Comparison of ENCODE assay signal across 16 cellular contexts in genomic region chr19:17114414-17114831, GRCh38. TPM values are rescaled to one million over a fixed set of nuclear protein-coding genes. Genes with fewer than 3 reads are reported as not detected.
DNase-seq lines count a peak whose midpoint lies in the region; ATAC-seq and TF ChIP-seq lines count a peak whose summit lies in the region.
"Had no signal": no experiment of that assay in that cellular context is flagged by ENCODE, and none has a peak within 500 bp of the region (broad histone marks: within the 10 kb centered on the region; RNA-seq: fewer than 3 reads in every experiment).

No MANE protein-coding gene starts in this region.

- no peaks in the 10 kb centered on the region for H3K9me3 Mint-ChIP-seq in natural killer cell
- H3K9me3 Mint-ChIP-seq in natural killer cell treated with Interleukin-12 subunit alpha and Interleukin-12 subunit beta and Interleukin-15 and Interleukin-18, amount 100 ng/mL, for 72 hours: no peaks in the 10 kb centered on the region
- H3K9me3 Mint-ChIP-seq: brain had no signal

- H3K27ac ChIP-seq in duodenal mucosa (ENCODE audit: low read depth, low read length) (peak overlapping the region; percentile 58), lower lobe of right lung (peak overlapping the region; percentile 11)

- H3K4me1 ChIP-seq in duodenal mucosa (ENCODE audit: control insufficient read depth in 1 of 2, insufficient read depth in 2 of 2, low read length in 2 of 2): peaks cover 13 to 33% of the 10 kb centered on the region in 2 donors
- H3K4me1 ChIP-seq in lower lobe of right lung: peaks cover 50% of the 10 kb centered on the region

- H3K27me3 ChIP-seq in duodenal mucosa (ENCODE audit: control insufficient read depth in 1 of 2, insufficient read depth in 2 of 2, low read length in 2 of 2) (no peaks in the 10 kb centered on the region), lower lobe of right lung (ENCODE audit: low read depth) (no peaks in the 10 kb centered on the region)

- H3K4me3 Mint-ChIP-seq in natural killer cell: peak overlapping the region; percentile 28
- H3K4me3 Mint-ChIP-seq in natural killer cell treated with Interleukin-12 subunit alpha and Interleukin-12 subunit beta and Interleukin-15 and Interleukin-18, amount 100 ng/mL, for 72 hours: no peak overlapping the region
- H3K4me3 Mint-ChIP-seq: brain had no signal

- peaks cover 11 to 15% of the 10 kb centered on the region in 2 donors for H3K36me3 ChIP-seq in duodenal mucosa (ENCODE audit: control insufficient read depth in 1 of 2, insufficient read depth in 2 of 2, low read length in 2 of 2)
- H3K36me3 ChIP-seq in lower lobe of right lung: peaks cover 31% of the 10 kb centered on the region

- ATAC-seq in natural killer cell (no peak), lower lobe of right lung (no peak), GM19351 (IDR thresholded peaks at IDR 0.05; ENCODE audit: unreplicated experiment) (no peak)
- ATAC-seq in natural killer cell treated with Interleukin-12 subunit alpha and Interleukin-12 subunit beta and Interleukin-15 and Interleukin-18, amount 100 ng/mL, for 72 hours: no peak
- ATAC-seq: K562, left cardiac atrium, SK-N-SH treated with all-trans-retinoic acid at 6 μM for 48 hours had no signal

- H3K9me3 ChIP-seq in duodenal mucosa (ENCODE audit: control insufficient read depth in 1 of 2, low read length in 2 of 2) (no peaks in the 10 kb centered on the region), lower lobe of right lung (no peaks in the 10 kb centered on the region)

- H3K36me3 Mint-ChIP-seq in natural killer cell: no peaks in the 10 kb centered on the region
- H3K36me3 Mint-ChIP-seq in natural killer cell treated with Interleukin-12 subunit alpha and Interleukin-12 subunit beta and Interleukin-15 and Interleukin-18, amount 100 ng/mL, for 72 hours: peaks cover 6% of the 10 kb centered on the region

- H3K9ac ChIP-seq in duodenal mucosa (ENCODE audit: low read depth in 1 of 2, low read length in 2 of 2): peak overlapping the region in 1 of 2 donors; percentile 42

- peak overlapping the region; percentile 64 to 70 for H3K27ac Mint-ChIP-seq in natural killer cell
- H3K27ac Mint-ChIP-seq in natural killer cell treated with Interleukin-12 subunit alpha and Interleukin-12 subunit beta and Interleukin-15 and Interleukin-18, amount 100 ng/mL, for 72 hours: peak overlapping the region in 1 of 2 donors; percentile 85
- H3K27ac Mint-ChIP-seq: brain had no signal

- TF ChIP-seq CTCF in natural killer cell (IDR thresholded peaks at IDR 0.05): no peak
- TF ChIP-seq CTCF in lower lobe of right lung (IDR thresholded peaks at IDR 0.05): no peak

- no peaks in the 10 kb centered on the region for H3K27me3 Mint-ChIP-seq in natural killer cell (ENCODE audit: low read depth in 2 of 2)
- H3K27me3 Mint-ChIP-seq in natural killer cell treated with Interleukin-12 subunit alpha and Interleukin-12 subunit beta and Interleukin-15 and Interleukin-18, amount 100 ng/mL, for 72 hours: no peaks in the 10 kb centered on the region
- H3K27me3 Mint-ChIP-seq: brain had no signal

- no peak for DNase-seq in natural killer cell
- no peak for DNase-seq in natural killer cell treated with Interleukin-12 subunit alpha and Interleukin-12 subunit beta and Interleukin-15 and Interleukin-18, amount 100 ng/mL, for 72 hours (ENCODE audit: low spot score)
- no peak for DNase-seq in lower lobe of right lung
- no peak for DNase-seq in dermis blood vessel endothelial cell
- DNase-seq in NCI-H1092 treated with DMSO at 0.1 percent for 48 hours (lab: John Stamatoyannopoulos, UW): no peak
- DNase-seq in activated CD8-positive, alpha-beta memory T cell treated with anti-CD3 and anti-CD28 coated beads, Interleukin-2, amount 50 U/mL, for 4 hours: no peak
- DNase-seq: activated gamma-delta T cell; left cardiac atrium; NCI-H1417; NCI-H226; stimulated activated CD4-positive, alpha-beta T cell treated with anti-CD3 and anti-CD28 coated beads, Interleukin-12 subunit alpha, Interleukin-12 subunit beta, amount 100 ng/mL, for 4 hours had no signal

- intact Hi-C loops in natural killer cell (cut with micrococcal nuclease) (no loop called here), lower lobe of right lung (cut with DNase I) (no loop called here)

- peaks cover 66 to 67% of the 10 kb centered on the region in 2 donors for H3K4me1 Mint-ChIP-seq in natural killer cell
- peaks cover 53 to 73% of the 10 kb centered on the region in 2 donors for H3K4me1 Mint-ChIP-seq in natural killer cell treated with Interleukin-12 subunit alpha and Interleukin-12 subunit beta and Interleukin-15 and Interleukin-18, amount 100 ng/mL, for 72 hours (ENCODE audit: low read depth in 2 of 2)
- H3K4me1 Mint-ChIP-seq: brain had no signal

- H3K4me3 ChIP-seq in duodenal mucosa (ENCODE audit: low read depth in 1 of 2, low read length in 2 of 2): no peak overlapping the region
- H3K4me3 ChIP-seq in lower lobe of right lung: no peak overlapping the region
- H3K4me3 ChIP-seq: K562 had no signal

RNA-seq across cellular contexts. Expression of gene MYO9B, which starts 38.8 kb away (rescaled TPM):
- 100 to 1,000 TPM; 321 to 378 (median 365) TPM for total RNA-seq in natural killer cell
- total RNA-seq in natural killer cell treated with Interleukin-12 subunit alpha and Interleukin-12 subunit beta and Interleukin-15 and Interleukin-18, amount 100 ng/mL, for 72 hours: 100 to 1,000 TPM; 251 to 283 TPM
- 205 TPM for total RNA-seq in lower lobe of right lung
- 53.6 and 62.1 TPM in 2 replicates for total RNA-seq in dermis blood vessel endothelial cell

RNA-seq across cellular contexts. Expression of gene HAUS8, which starts 39.2 kb away (rescaled TPM):
- 10 to 100 TPM; 10.3 to 13.5 (median 10.4) TPM for total RNA-seq in natural killer cell
- 10 to 100 TPM; 25.6 to 46.1 TPM for total RNA-seq in natural killer cell treated with Interleukin-12 subunit alpha and Interleukin-12 subunit beta and Interleukin-15 and Interleukin-18, amount 100 ng/mL, for 72 hours
- 9.1 TPM for total RNA-seq in lower lobe of right lung
- 4.1 and 4.6 TPM in 2 replicates for total RNA-seq in dermis blood vessel endothelial cell
